In the genomic region with DNA sequence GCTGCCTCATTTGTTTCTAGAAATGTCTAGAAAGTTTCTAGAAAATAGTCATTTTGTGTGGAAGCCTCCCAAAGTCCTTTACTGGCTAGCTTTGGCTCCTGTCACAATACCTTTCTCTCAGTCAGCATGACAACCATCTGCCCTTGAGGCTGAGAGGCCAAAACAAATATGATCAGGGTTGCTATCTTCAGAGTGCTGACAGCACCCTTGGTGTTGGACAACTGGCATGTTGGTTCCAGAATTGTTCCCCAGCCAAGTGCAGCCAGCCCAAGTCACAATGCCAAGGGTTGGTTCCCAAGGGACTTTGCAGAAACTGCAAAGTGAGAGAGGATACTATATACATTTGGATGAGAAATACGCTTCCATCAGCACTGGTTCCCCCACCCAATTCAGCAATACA, we compare ENCODE assay signal across 24 cellular contexts.
"Had no signal": no experiment of that assay in that cellular context is flagged by ENCODE, and none has a peak within 500 bp of the region (broad histone marks: within the 10 kb centered on the region; RNA-seq: fewer than 3 reads in every experiment).

No MANE protein-coding gene starts in this region.

- H3K27me3 ChIP-seq: SJSA1 had no signal

- H3K36me3 ChIP-seq: SJSA1 had no signal

- DNase-seq: activated B cell treated with CpG ODN at 0.5 μM for 24 hours; activated CD4-positive, alpha-beta T cell treated with anti-CD3 and anti-CD28 coated beads for 1 hour; activated CD4-positive, alpha-beta T cell treated with anti-CD3 and anti-CD28 coated beads, Interleukin-2, amount 10 ng/mL, durations not matched to agents 24 days and 14 days; activated CD4-positive, alpha-beta T cell treated with anti-CD3 and anti-CD28 coated beads, Interleukin-2, amount 50 U/mL, for 48 hours; activated CD8-positive, alpha-beta memory T cell treated with anti-CD3 and anti-CD28 coated beads, Interleukin-2, amount 10 ng/mL, durations not matched to agents 7 days and 5 days; activated effector memory CD4-positive, alpha-beta T cell treated with Interleukin-2 at 50 U/mL for 16 hours; activated naive CD4-positive, alpha-beta T cell; activated T-cell treated with anti-CD3 and anti-CD28 coated beads, Interleukin-2, amount 50 U/mL, for 24 hours; aorta; Karpas-422; MM.1S; NCI-H1105; NCI-H1436; NCI-H1694 treated with DMSO at 0.1 percent for 48 hours; NCI-H2081; NCI-H510A treated with DMSO at 0.1 percent for 48 hours; NCI-H69; NK-92 treated with Interleukin-12 subunit alpha and Interleukin-12 subunit beta, amount 100 ng/mL, for 24 hours; OCI-M1; RPMI8226; SHP77 had no signal

- H3K4me1 ChIP-seq: SJSA1 had no signal

- H3K27ac ChIP-seq: SJSA1 had no signal

- ATAC-seq: activated CD8-positive, alpha-beta memory T cell treated with anti-CD3 and anti-CD28 coated beads, Interleukin-2, amount 10 ng/mL, durations not matched to agents 7 days and 5 days; K562; Panc1 had no signal

- H3K4me3 ChIP-seq: K562, SJSA1 had no signal

- H3K9me3 ChIP-seq: SJSA1 had no signal
